ENCODE assay signal across 8 cellular contexts in the genomic region with DNA sequence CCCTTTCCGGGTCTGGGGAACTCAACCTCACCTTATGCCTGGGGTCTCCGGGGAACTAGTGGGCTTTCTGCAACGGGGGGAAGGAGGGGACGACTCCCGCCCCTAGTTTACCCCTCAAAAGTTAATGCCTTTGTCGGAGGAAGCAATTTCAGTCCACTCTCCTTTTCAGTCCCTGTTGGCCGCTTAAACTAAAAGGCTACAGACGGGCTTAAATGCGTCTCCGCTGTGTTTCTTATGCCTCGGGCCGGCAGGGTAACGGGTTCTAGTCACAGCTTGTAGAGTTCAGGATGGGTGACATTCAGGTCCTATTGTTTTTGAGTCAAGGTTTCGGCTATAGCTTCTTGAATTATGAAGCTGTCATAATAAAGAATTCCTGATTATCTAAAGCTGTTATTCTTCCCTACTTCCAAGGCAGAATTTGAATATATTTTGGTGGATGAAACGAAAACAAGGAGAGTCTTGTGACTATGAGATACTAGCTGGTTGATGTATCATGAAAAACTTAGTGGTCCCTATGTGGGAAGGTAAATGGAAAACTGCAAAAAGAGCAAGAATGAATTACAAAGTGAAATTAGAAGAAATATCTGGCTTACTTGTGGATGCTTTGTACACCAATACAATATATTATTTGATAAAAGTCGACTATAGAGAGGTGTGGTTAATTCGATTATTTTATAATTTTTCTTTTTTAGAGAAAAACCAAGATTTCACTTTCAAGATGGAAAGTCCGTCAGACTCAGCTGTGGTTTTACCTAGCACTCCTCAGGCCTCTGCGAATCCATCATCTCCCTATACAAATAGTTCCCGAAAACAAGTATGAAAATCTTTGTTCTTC. TPM values are rescaled to one million over a fixed set of nuclear protein-coding genes. Genes with fewer than 3 reads are reported as not detected.
A peak's percentile ranks its signal among the peaks of the same experiment; 100 is the strongest.
DNase-seq lines count a peak whose midpoint lies in the region; ATAC-seq and TF ChIP-seq lines count a peak whose summit lies in the region.

No MANE protein-coding gene starts in this region.

- peak; percentile 58 for TF ChIP-seq POLR2A in erythroblast (IDR thresholded peaks at IDR 0.05; ENCODE audit: low read length)

- no peaks in the 10 kb centered on the region for H3K9me2 ChIP-seq in neural cell (ENCODE audit: insufficient read depth, low read length)

- H3K4me2 ChIP-seq in neural cell (ENCODE audit: low read length): peak overlapping the region; percentile 86

- H3K36me3 ChIP-seq in SJCRH30 (no peaks in the 10 kb centered on the region), neural cell (ENCODE audit: insufficient read depth, low read length) (no peaks in the 10 kb centered on the region)

- H2AFZ ChIP-seq in neural cell (ENCODE audit: low read depth, low read length): peak overlapping the region; percentile 90

- no peaks in the 10 kb centered on the region for H3K4me1 ChIP-seq in SJCRH30

- peak; percentile 0 for ATAC-seq in HG02840 (IDR thresholded peaks at IDR 0.05; ENCODE audit: low FRiP score, unreplicated experiment)
- ATAC-seq in HG03108 (IDR thresholded peaks at IDR 0.05; ENCODE audit: unreplicated experiment): no peak

- no peak for TF ChIP-seq EP300 in neural cell (conservative IDR thresholded peaks at IDR 0.05; ENCODE audit: poor library complexity, severe bottlenecking)

- H3F3A ChIP-seq in neural cell (ENCODE audit: insufficient read depth, low read length, poor library complexity, severe bottlenecking): no peaks in the 10 kb centered on the region

- DNase-seq in DMS 273 (lab: John Stamatoyannopoulos, UW; ENCODE audit: unreplicated experiment) (peak; percentile 70), DMS 273 treated with DMSO at 0.1 percent for 48 hours (lab: John Stamatoyannopoulos, UW) (no peak), SJCRH30 (no peak), erythroblast (lab: John Stamatoyannopoulos, UW) (peak; percentile 67 to 79), NCI-H1048 (lab: John Stamatoyannopoulos, UW) (no peak)

- TF ChIP-seq CTCF in neural cell (IDR thresholded peaks at IDR 0.05; ENCODE audit: poor library complexity, severe bottlenecking): no peak

- H3K9me3 ChIP-seq in SJCRH30 (replicated peaks) (no peaks in the 10 kb centered on the region), neural cell (ENCODE audit: low read length) (no peaks in the 10 kb centered on the region)

- no peaks in the 10 kb centered on the region for H3K79me2 ChIP-seq in neural cell (replicated peaks; ENCODE audit: insufficient read depth, low read length)

- TF ChIP-seq RAD21 in neural cell (conservative IDR thresholded peaks at IDR 0.05): no peak

- H3K27me3 ChIP-seq in SJCRH30: no peaks in the 10 kb centered on the region
- no peaks in the 10 kb centered on the region for H3K27me3 ChIP-seq in neural cell (ENCODE audit: insufficient read depth, low read depth, low read length)

- peak overlapping the region; percentile 72 for H3K9ac ChIP-seq in neural cell (ENCODE audit: low read length)

- no peaks in the 10 kb centered on the region for H4K20me1 ChIP-seq in neural cell (ENCODE audit: insufficient read depth)

- H3K4me3 ChIP-seq in SJCRH30 (peak overlapping the region; percentile 68), neural cell (ENCODE audit: low read length) (peak overlapping the region; percentile 73)

- peak overlapping the region; percentile 71 for H3K27ac ChIP-seq in SJCRH30
- peak overlapping the region; percentile 64 for H3K27ac ChIP-seq in neural cell (ENCODE audit: low read length)

TF ChIP-seq in neural cell, 6 proteins besides CTCF, POLR2A, EP300 and RAD21:
- TF ChIP-seq TAF1 (IDR thresholded peaks at IDR 0.05; ENCODE audit: low read depth): no peak
- TF ChIP-seq, protein P1, sequence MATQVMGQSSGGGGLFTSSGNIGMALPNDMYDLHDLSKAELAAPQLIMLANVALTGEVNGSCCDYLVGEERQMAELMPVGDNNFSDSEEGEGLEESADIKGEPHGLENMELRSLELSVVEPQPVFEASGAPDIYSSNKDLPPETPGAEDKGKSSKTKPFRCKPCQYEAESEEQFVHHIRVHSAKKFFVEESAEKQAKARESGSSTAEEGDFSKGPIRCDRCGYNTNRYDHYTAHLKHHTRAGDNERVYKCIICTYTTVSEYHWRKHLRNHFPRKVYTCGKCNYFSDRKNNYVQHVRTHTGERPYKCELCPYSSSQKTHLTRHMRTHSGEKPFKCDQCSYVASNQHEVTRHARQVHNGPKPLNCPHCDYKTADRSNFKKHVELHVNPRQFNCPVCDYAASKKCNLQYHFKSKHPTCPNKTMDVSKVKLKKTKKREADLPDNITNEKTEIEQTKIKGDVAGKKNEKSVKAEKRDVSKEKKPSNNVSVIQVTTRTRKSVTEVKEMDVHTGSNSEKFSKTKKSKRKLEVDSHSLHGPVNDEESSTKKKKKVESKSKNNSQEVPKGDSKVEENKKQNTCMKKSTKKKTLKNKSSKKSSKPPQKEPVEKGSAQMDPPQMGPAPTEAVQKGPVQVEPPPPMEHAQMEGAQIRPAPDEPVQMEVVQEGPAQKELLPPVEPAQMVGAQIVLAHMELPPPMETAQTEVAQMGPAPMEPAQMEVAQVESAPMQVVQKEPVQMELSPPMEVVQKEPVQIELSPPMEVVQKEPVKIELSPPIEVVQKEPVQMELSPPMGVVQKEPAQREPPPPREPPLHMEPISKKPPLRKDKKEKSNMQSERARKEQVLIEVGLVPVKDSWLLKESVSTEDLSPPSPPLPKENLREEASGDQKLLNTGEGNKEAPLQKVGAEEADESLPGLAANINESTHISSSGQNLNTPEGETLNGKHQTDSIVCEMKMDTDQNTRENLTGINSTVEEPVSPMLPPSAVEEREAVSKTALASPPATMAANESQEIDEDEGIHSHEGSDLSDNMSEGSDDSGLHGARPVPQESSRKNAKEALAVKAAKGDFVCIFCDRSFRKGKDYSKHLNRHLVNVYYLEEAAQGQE (IDR thresholded peaks at IDR 0.05; ENCODE audit: borderline replicate concordance): no peak
- TF ChIP-seq MXI1 (conservative IDR thresholded peaks at IDR 0.05; ENCODE audit: poor library complexity, severe bottlenecking): no peak
- TF ChIP-seq SMC3 (conservative IDR thresholded peaks at IDR 0.05; ENCODE audit: poor library complexity): no peak
- no peak for TF ChIP-seq POLR2AphosphoS5 (IDR thresholded peaks at IDR 0.05)
- TF ChIP-seq EZH2 (IDR thresholded peaks at IDR 0.05; ENCODE audit: borderline replicate concordance, insufficient read depth, low read length, poor library complexity, severe bottlenecking): no peak

RNA-seq across cellular contexts. Expression of gene SFR1, which starts 0.5 kb away (rescaled TPM):
- total RNA-seq in SJCRH30 (2014; rRNA removed; shearing (Covaris generic)): 12.6 and 14.2 TPM in 2 replicates
- 2.3 and 5.0 TPM in 2 replicates for polyA plus RNA-seq in neural cell
- 7.1 and 9.0 TPM in 2 replicates for polyA minus RNA-seq in neural cell

RNA-seq across cellular contexts. Expression of gene COL17A1, which starts 36.8 kb away (rescaled TPM):
- total RNA-seq in SJCRH30 (2014; rRNA removed; shearing (Covaris generic)): not detected in 2 replicates
- not detected in 2 replicates for polyA plus RNA-seq in neural cell
- not detected in 2 replicates for polyA minus RNA-seq in neural cell

Comparison
In these comparisons a context has a peak if more than half of its experiments do, and no peak if none do; other contexts are left out.
1. DNase-seq: peak in DMS 273 (single experiment) and erythroblast (2 of 2); none in DMS 273 treated with DMSO at 0.1 percent for 48 hours (single experiment), SJCRH30 (0 of 2) and NCI-H1048 (single experiment).